Comparison of ENCODE assay signal across 22 cellular contexts in genomic region chr1:236837115-236837514, GRCh38.
"Had no signal": no experiment of that assay in that cellular context is flagged by ENCODE, and none has a peak within 500 bp of the region (broad histone marks: within the 10 kb centered on the region; RNA-seq: fewer than 3 reads in every experiment).

No MANE protein-coding gene starts in this region.

- FAIRE-seq: RCC 7860 had no signal

- H3K4me1 ChIP-seq: SJSA1 had no signal

- H3K9me3 Mint-ChIP-seq: IgD-negative memory B cell had no signal

- DNase-seq: KBM-7, MV-4-11, NCI-H1048, NCI-H1105, NCI-H1417, NCI-H1436 treated with DMSO at 0.1 percent for 48 hours, NCI-H1694, NCI-H187 treated with DMSO at 0.1 percent for 48 hours, NCI-H2029 treated with DMSO at 0.1 percent for 48 hours, NCI-H226, NCI-H446, NCI-H510A, NCI-H524 treated with DMSO at 0.1 percent for 48 hours, NCI-H69, NCI-H774, Right ventricle myocardium superior, RPMI8226, SIG-M5 had no signal

- H3K4me3 ChIP-seq: SJSA1, SK-N-MC had no signal

- H3K9me3 ChIP-seq: SJSA1 had no signal

- H3K27me3 ChIP-seq: SJSA1 had no signal

- H3K27me3 Mint-ChIP-seq: IgD-negative memory B cell had no signal

- H3K27ac ChIP-seq: SJSA1, SK-N-MC had no signal

- H3K4me3 Mint-ChIP-seq: IgD-negative memory B cell had no signal
